Comparison of ENCODE assay signal across 9 cellular contexts in the genomic region with DNA sequence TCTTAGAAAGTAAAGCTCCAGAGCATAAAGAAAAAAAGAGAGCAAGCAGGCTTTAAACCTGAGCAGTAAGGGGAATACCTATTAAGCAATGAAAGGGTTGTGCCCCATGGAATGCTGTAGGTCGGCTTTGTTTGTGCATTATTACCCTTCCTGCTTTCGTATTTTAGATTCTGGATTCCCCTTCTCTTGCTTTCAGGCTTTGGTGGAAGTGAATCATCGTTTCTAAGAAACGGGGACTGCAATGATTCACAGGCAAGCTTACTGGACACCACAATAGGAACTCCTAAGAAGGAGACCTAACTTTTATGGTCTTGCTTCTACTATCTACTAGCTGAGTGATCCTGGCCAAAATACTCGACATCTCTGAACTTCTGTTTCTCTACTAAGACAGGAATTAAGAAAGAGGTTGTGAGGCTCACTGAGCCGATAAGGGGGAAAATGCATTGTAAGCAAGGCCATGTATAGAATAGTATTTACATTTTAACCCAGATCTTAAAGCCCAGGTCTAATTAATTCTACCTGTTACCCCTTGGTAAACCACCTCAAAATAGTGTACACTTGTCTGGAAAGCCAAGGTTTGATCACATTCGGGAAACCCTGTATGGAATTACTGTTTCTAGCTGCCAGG. TPM values are rescaled to one million over a fixed set of nuclear protein-coding genes. Genes with fewer than 3 reads are reported as not detected.
DNase-seq lines count a peak whose midpoint lies in the region; ATAC-seq and TF ChIP-seq lines count a peak whose summit lies in the region.
"Had no signal": no experiment of that assay in that cellular context is flagged by ENCODE, and none has a peak within 500 bp of the region (broad histone marks: within the 10 kb centered on the region; RNA-seq: fewer than 3 reads in every experiment).

No MANE protein-coding gene starts in this region.

- H3K4me1 Mint-ChIP-seq in activated CD4-positive, alpha-beta T cell treated with anti-CD3 and anti-CD28 coated beads for 36 hours = peaks cover 42% of the 10 kb centered on the region
- H3K4me1 Mint-ChIP-seq in progenitor cell of endocrine pancreas (ENCODE audit: low read depth) = peaks cover 39% of the 10 kb centered on the region

- peak overlapping the region; percentile 90 for H3K27ac Mint-ChIP-seq in activated CD4-positive, alpha-beta T cell treated with anti-CD3 and anti-CD28 coated beads for 36 hours
- peak overlapping the region; percentile 39 for H3K27ac Mint-ChIP-seq in progenitor cell of endocrine pancreas

- peak overlapping the region in 1 of 2 experiments; percentile 81; a peak in 2 of 4 replicates for H3K4me3 ChIP-seq in Panc1 (ENCODE audit: low read depth in 2 of 2, low read length in 2 of 2)
- H3K4me3 ChIP-seq in HAP-1 = no peak overlapping the region; the same call in 1 of the 2 replicates

- TF ChIP-seq CTCF in Panc1 (IDR thresholded peaks at IDR 0.05) = no peak
- no peak for TF ChIP-seq CTCF in progenitor cell of endocrine pancreas (IDR thresholded peaks at IDR 0.05; ENCODE audit: unreplicated experiment)

- TSS peak; percentile 79 for BruUV-seq in Panc1 (replicated peaks; lab: Mats Ljungman, UMichigan)

- peaks cover 6% of the 10 kb centered on the region for H3K36me3 Mint-ChIP-seq in activated CD4-positive, alpha-beta T cell treated with anti-CD3 and anti-CD28 coated beads for 36 hours (ENCODE audit: low read depth)
- H3K36me3 Mint-ChIP-seq in progenitor cell of endocrine pancreas (ENCODE audit: insufficient read depth) = peaks cover 8% of the 10 kb centered on the region

- CTCF ChIA-PET in activated CD4-positive, alpha-beta T cell treated with anti-CD3 and anti-CD28 coated beads for 36 hours (lab: Charles Lee) = interaction anchor here (0.6 to 1.7 kb wide), 3 partner anchors 25 to 104 kb away, joined by 3 to 7 read pairs (median 5); no protein-coding TSS in a partner anchor
- CTCF ChIA-PET in Panc1 (lab: Charles Lee) = interaction anchor here (0.6 kb wide), 1 partner anchor 1213 kb away, joined by 3 read pairs; no protein-coding TSS in a partner anchor

- POLR2A ChIA-PET in activated CD4-positive, alpha-beta T cell treated with anti-CD3 and anti-CD28 coated beads for 36 hours (lab: Charles Lee) = interaction anchor here (0.5 to 0.6 kb wide), 3 partner anchors 146 to 918 kb away, joined by 3 to 9 read pairs (median 4); no protein-coding TSS in a partner anchor
- POLR2A ChIA-PET in Panc1 (lab: Charles Lee) = interaction anchor here (0.6 kb wide), 1 partner anchor 25 kb away, joined by 4 read pairs; no protein-coding TSS in a partner anchor

- ATAC-seq in activated CD4-positive, alpha-beta T cell treated with anti-CD3 and anti-CD28 coated beads for 36 hours = peak; percentile 81
- ATAC-seq in HG02759 (IDR thresholded peaks at IDR 0.05; ENCODE audit: unreplicated experiment) = peak; percentile 42
- peak; percentile 63 for ATAC-seq in Panc1

- H3K27me3 Mint-ChIP-seq in activated CD4-positive, alpha-beta T cell treated with anti-CD3 and anti-CD28 coated beads for 36 hours = peaks cover 30% of the 10 kb centered on the region
- peaks cover 31% of the 10 kb centered on the region for H3K27me3 Mint-ChIP-seq in progenitor cell of endocrine pancreas

- H3K27ac ChIP-seq in Panc1 (ENCODE audit: low read length) = peak overlapping the region; percentile 75

- H3K36me3 ChIP-seq in Panc1 (ENCODE audit: control insufficient read depth, insufficient read depth, low read length) = no peaks in the 10 kb centered on the region
- no peaks in the 10 kb centered on the region for H3K36me3 ChIP-seq in HAP-1 (replicated peaks)

- DNase-seq in activated CD4-positive, alpha-beta T cell treated with anti-CD3 and anti-CD28 coated beads for 36 hours = peak; percentile 46
- no peak for DNase-seq in activated CD4-positive, alpha-beta T cell treated with anti-CD3 and anti-CD28 coated beads for 1 hour
- DNase-seq in Panc1 (ENCODE audit: low read depth, low spot score) (peak; percentile 89), dermis blood vessel endothelial cell (peak; percentile 93), progenitor cell of endocrine pancreas (ENCODE audit: low spot score, unreplicated experiment) (no peak), NCI-H1105 (lab: John Stamatoyannopoulos, UW) (no peak), HAP-1 (ENCODE audit: low spot score in 2 of 2) (no peak)

- no peaks in the 10 kb centered on the region for H3K9me3 Mint-ChIP-seq in activated CD4-positive, alpha-beta T cell treated with anti-CD3 and anti-CD28 coated beads for 36 hours (ENCODE audit: low read depth)
- H3K9me3 Mint-ChIP-seq in progenitor cell of endocrine pancreas (ENCODE audit: low read depth) = no peaks in the 10 kb centered on the region

- H3K9me3 ChIP-seq in Panc1 (ENCODE audit: control insufficient read depth, insufficient read depth, low read depth, low read length) = no peaks in the 10 kb centered on the region
- no peaks in the 10 kb centered on the region for H3K9me3 ChIP-seq in HAP-1
- H3K9me3 ChIP-seq: BLaER1 treated with 17β-estradiol and CSF1 and Interleukin-3, amounts not matched to agents 10 nM and 100 nM had no signal

- no peaks in the 10 kb centered on the region for H3K27me3 ChIP-seq in Panc1 (ENCODE audit: control insufficient read depth, insufficient read depth, low read length)
- H3K27me3 ChIP-seq in HAP-1 (ENCODE audit: low read depth) = no peaks in the 10 kb centered on the region

- in situ Hi-C loops in Panc1 (cut with HindIII; ENCODE audit: low pct_unique_long_range_greater_than_20kb, low sequenced_read_pairs) = no loop called here
- in situ Hi-C loops in HAP-1 (cut with MboI; ENCODE audit: low sequenced_read_pairs) = no loop called here

- H3K4me1 ChIP-seq in Panc1 (ENCODE audit: control insufficient read depth, insufficient read depth, low read length) (peaks cover 39% of the 10 kb centered on the region), HAP-1 (peaks cover 21% of the 10 kb centered on the region)

- intact Hi-C loops in activated CD4-positive, alpha-beta T cell treated with anti-CD3 and anti-CD28 coated beads for 36 hours (cut with DNase I, micrococcal nuclease) = loop anchor here (1.0 to 5.0 kb wide), 5 partner anchors 51 to 491 kb away; partner anchors contain the start of genes MRPS35 (in 1 of the 2) and PPFIBP1 (in 1 of the 2)
- intact Hi-C loops in Panc1 (cut with micrococcal nuclease; ENCODE audit: unreplicated experiment) = loop anchor here (10.0 kb wide), 2 partner anchors 53 to 373 kb away; no protein-coding TSS in a partner anchor

- H3K4me3 Mint-ChIP-seq in activated CD4-positive, alpha-beta T cell treated with anti-CD3 and anti-CD28 coated beads for 36 hours = peak overlapping the region; percentile 82
- H3K4me3 Mint-ChIP-seq in progenitor cell of endocrine pancreas (ENCODE audit: low read depth) = peak overlapping the region; percentile 74

RNA-seq across cellular contexts. Expression of gene BMAL2, which starts 1.2 kb away (rescaled TPM):
- total RNA-seq in activated CD4-positive, alpha-beta T cell treated with anti-CD3 and anti-CD28 coated beads for 36 hours = 10 to 100 TPM; 10.9 to 13.2 TPM
- total RNA-seq in Panc1 (2021; ENCODE audit: unreplicated experiment) = 43.9 TPM
- polyA plus RNA-seq in Panc1 (2012; ENCODE audit: insufficient read length) = 13.5 TPM
- total RNA-seq in dermis blood vessel endothelial cell = 43.6 and 55.0 TPM in 2 replicates
- total RNA-seq in progenitor cell of endocrine pancreas = 26.0 and 28.8 TPM in 2 replicates

Comparison
In these comparisons a context has a peak if more than half of its experiments do, and no peak if none do; other contexts are left out.
1. DNase-seq: peak in activated CD4-positive, alpha-beta T cell treated with anti-CD3 and anti-CD28 coated beads for 36 hours (single experiment), Panc1 (single experiment) and dermis blood vessel endothelial cell (single experiment); none in activated CD4-positive, alpha-beta T cell treated with anti-CD3 and anti-CD28 coated beads for 1 hour (single experiment), progenitor cell of endocrine pancreas (single experiment), NCI-H1105 (single experiment) and HAP-1 (0 of 2).
2. Peak in every context shown above with its lines, with median percentiles within 50 percentile points of each other: ATAC-seq.